Comparison of ENCODE assay signal across 25 cellular contexts in the genomic region with DNA sequence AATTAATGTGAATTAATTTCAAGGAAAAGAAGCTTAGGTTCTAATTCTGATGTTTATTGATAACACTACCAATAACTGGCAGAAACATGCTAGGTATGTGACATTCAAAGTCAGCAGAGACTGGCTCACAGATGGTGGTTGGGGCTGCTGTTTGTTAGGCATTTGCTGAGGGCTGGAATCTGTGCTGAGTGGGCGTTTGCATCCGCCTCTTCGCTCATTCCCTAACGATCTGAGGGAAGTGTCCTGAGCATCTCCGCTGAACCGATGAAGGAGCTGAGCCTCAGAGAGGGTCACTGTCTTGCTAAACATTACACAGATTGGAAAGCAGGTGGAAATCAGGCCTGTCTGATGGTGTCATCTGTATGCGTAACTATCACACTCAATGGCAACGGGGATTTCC.
DNase-seq lines count a peak whose midpoint lies in the region.
"Had no signal": no experiment of that assay in that cellular context is flagged by ENCODE, and none has a peak within 500 bp of the region (broad histone marks: within the 10 kb centered on the region; RNA-seq: fewer than 3 reads in every experiment).

No MANE protein-coding gene starts in this region.

- DNase-seq in NCI-H345 (lab: John Stamatoyannopoulos, UW) (peak; percentile 25), NCI-H345 treated with DMSO at 0.1 percent for 48 hours (lab: John Stamatoyannopoulos, UW; ENCODE audit: unreplicated experiment) (no peak), caudate nucleus (lab: John Stamatoyannopoulos, UW) (no peak), ureter (ENCODE audit: low spot score) (peak; percentile 35), HCEC 1CT (no peak)
- DNase-seq in CD4-positive, alpha-beta memory T cell = no peak
- DNase-seq in activated CD4-positive, CD25-positive, alpha-beta regulatory T cell (lab: John Stamatoyannopoulos, UW) = no peak
- DNase-seq: activated CD4-positive, alpha-beta T cell treated with anti-CD3 and anti-CD28 coated beads, Interleukin-2, amount 50 U/mL, for 1 hour; activated naive CD4-positive, alpha-beta T cell treated with Interleukin-2 at 50 U/mL for 16 hours; activated T-cell treated with anti-CD3 and anti-CD28 coated beads, Interleukin-2, amount 50 U/mL, for 48 hours; AML-193; body of pancreas; lower lobe of right lung; NCI-H1105; NCI-H2081; SIG-M5; stimulated activated CD4-positive, alpha-beta T cell treated with anti-CD3 and anti-CD28 coated beads, Interleukin-4, amount 100 ng/mL, for 4 hours; stimulated activated naive CD4-positive, alpha-beta T cell; testis had no signal

- H3K27me3 ChIP-seq in CD4-positive, alpha-beta memory T cell (ENCODE audit: insufficient read depth, low read length) = no peaks in the 10 kb centered on the region
- H3K27me3 ChIP-seq: body of pancreas, testis, vagina had no signal

- peak overlapping the region; percentile 2 for H3K27ac ChIP-seq in caudate nucleus (ENCODE audit: low read depth, low read length)
- peak overlapping the region; percentile 13 for H3K27ac ChIP-seq in mesodermal cell (ENCODE audit: low read depth, low read length, severe bottlenecking)
- no peak overlapping the region for H3K27ac ChIP-seq in CD4-positive, alpha-beta memory T cell (ENCODE audit: low read depth, low read length)
- H3K27ac ChIP-seq: A549, body of pancreas, epithelial cell of prostate, lower lobe of right lung, testis, vagina had no signal

- peaks cover 13% of the 10 kb centered on the region for H3K4me1 ChIP-seq in mesodermal cell (ENCODE audit: control insufficient read depth, insufficient read depth, low read length, poor library complexity, severe bottlenecking)
- H3K4me1 ChIP-seq in CD4-positive, alpha-beta memory T cell (ENCODE audit: insufficient read depth, low read length) = no peaks in the 10 kb centered on the region
- H3K4me1 ChIP-seq: A549, body of pancreas, HAP-1, lower lobe of right lung, testis, vagina had no signal

- peaks cover 2 to 6% of the 10 kb centered on the region in 2 donors for H3K27me3 Mint-ChIP-seq in CD4-positive, alpha-beta memory T cell

- 63 to 84% methylated on average over 6 to 8 of the region's 8 CpGs for WGBS in mesodermal cell (ENCODE audit: insufficient coverage in 2 of 2), 2 experiments

- H3K4me3 ChIP-seq in mesodermal cell (ENCODE audit: extremely low read depth, insufficient read depth, low read length, poor library complexity, severe bottlenecking) = no peak overlapping the region
- no peak overlapping the region for H3K4me3 ChIP-seq in CD4-positive, alpha-beta memory T cell (ENCODE audit: low read length in 2 of 2)
- H3K4me3 ChIP-seq: A549, body of pancreas, HAP-1, lower lobe of right lung, testis, vagina had no signal

- intact Hi-C loops in CD4-positive, alpha-beta memory T cell (cut with micrococcal nuclease) = no loop called here

- H3K27ac Mint-ChIP-seq in CD4-positive, alpha-beta memory T cell = no peak overlapping the region
- H3K27ac Mint-ChIP-seq: nephron had no signal

- H3K9me3 ChIP-seq in mesodermal cell (ENCODE audit: control insufficient read depth, low read length) = no peaks in the 10 kb centered on the region
- no peaks in the 10 kb centered on the region for H3K9me3 ChIP-seq in CD4-positive, alpha-beta memory T cell (ENCODE audit: control insufficient read depth in 1 of 2, low read length in 2 of 2)
- H3K9me3 ChIP-seq: A549, body of pancreas, HAP-1, lower lobe of right lung, testis, vagina had no signal

- POLR2A ChIA-PET in CD4-positive, alpha-beta memory T cell (lab: Charles Lee; ENCODE audit: partially characterized antibody) = no interaction called here

- no peaks in the 10 kb centered on the region for H3K36me3 ChIP-seq in mesodermal cell (ENCODE audit: control insufficient read depth, insufficient read depth, low read length)
- H3K36me3 ChIP-seq in CD4-positive, alpha-beta memory T cell (ENCODE audit: insufficient read depth, low read length) = no peaks in the 10 kb centered on the region
- H3K36me3 ChIP-seq: HAP-1, lower lobe of right lung, vagina had no signal

- no peak overlapping the region for H3K4me3 Mint-ChIP-seq in CD4-positive, alpha-beta memory T cell
- H3K4me3 Mint-ChIP-seq: nephron had no signal

- H3K4me1 Mint-ChIP-seq in CD4-positive, alpha-beta memory T cell = no peaks in the 10 kb centered on the region

- no peaks in the 10 kb centered on the region for H3K36me3 Mint-ChIP-seq in CD4-positive, alpha-beta memory T cell

- H3K9me3 Mint-ChIP-seq in CD4-positive, alpha-beta memory T cell = peaks cover 0 to 5% (median 0%) of the 10 kb centered on the region in 8 donors
- H3K9me3 Mint-ChIP-seq: nephron had no signal

- CTCF ChIA-PET in CD4-positive, alpha-beta memory T cell (lab: Charles Lee; ENCODE audit: partially characterized antibody) = no interaction called here

Comparison
In these comparisons a context has a peak if more than half of its experiments do, and no peak if none do; other contexts are left out.
1. DNase-seq: peak in NCI-H345 (single experiment) and ureter (single experiment); none in NCI-H345 treated with DMSO at 0.1 percent for 48 hours (single experiment), caudate nucleus (0 of 61), CD4-positive, alpha-beta memory T cell (0 of 5), HCEC 1CT (single experiment) and activated CD4-positive, CD25-positive, alpha-beta regulatory T cell (0 of 4).